Comparison of ENCODE assay signal across 9 cellular contexts in the genomic region with DNA sequence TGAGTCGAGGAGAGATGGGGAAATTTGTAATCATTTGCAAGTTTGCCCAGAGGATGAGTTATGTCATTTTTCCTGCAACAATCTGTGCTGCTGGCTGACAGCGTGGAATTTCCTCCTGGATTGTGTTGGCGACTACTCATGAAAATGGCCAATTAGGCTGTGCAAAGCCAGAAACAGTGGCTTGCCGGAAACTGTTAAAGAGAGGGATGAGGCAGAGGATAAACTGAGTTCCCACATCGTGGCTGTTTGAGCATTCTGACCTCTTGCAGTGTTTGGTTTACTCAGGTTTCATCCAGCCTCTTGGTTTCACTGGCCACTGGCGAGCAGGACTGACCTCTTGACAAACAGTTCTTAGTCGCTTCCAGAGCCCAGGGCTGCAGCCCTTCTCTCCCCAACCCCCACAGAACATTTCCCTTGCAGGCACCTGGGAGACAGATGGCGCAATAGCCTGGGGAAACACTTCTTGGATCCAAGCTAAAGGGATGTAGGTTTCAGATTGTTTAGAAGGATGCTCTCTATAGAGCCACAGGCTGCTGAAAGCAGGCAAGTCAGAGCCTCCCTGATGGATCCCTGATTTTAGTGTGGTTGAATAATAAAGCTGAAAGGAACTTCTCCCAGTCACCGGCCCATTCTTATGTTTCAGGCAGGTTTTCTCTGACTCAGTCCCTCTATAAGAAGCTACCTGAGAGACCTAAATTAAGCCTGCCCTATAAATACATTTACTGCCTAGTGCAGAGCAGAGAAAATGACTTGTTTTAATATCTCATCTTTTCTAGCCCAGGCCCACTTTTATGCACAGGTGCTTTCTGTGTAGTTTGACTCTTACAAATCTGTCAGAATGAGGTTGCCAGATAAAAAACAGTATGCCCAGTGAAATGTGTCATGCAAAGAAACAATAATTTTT.
DNase-seq lines count a peak whose midpoint lies in the region; ATAC-seq, FAIRE-seq and TF ChIP-seq lines count a peak whose summit lies in the region.
"Had no signal": no experiment of that assay in that cellular context is flagged by ENCODE, and none has a peak within 500 bp of the region (broad histone marks: within the 10 kb centered on the region; RNA-seq: fewer than 3 reads in every experiment).

No MANE protein-coding gene starts in this region.

- H3K4me3 Mint-ChIP-seq in activated T-cell treated with anti-CD3 and anti-CD28 coated beads, Interleukin-2, amount 50 U/mL, for 72 hours: no peak overlapping the region
- H3K4me3 Mint-ChIP-seq: dendritic cell treated with granulocyte-macrophage colony-stimulating factor and Interleukin-4, amounts not matched to agents 40 ng/mL and 50 ng/mL, for 4 days had no signal

- H3K4me3 ChIP-seq in RWPE2 (ENCODE audit: severe bottlenecking) (no peak overlapping the region), retinal pigment epithelial cell (ENCODE audit: low read length) (no peak overlapping the region)

- no peak overlapping the region for H3K27ac ChIP-seq in RWPE2 (ENCODE audit: poor library complexity, severe bottlenecking)

- TF ChIP-seq CTCF in RWPE2 (IDR thresholded peaks at IDR 0.05; ENCODE audit: poor library complexity, severe bottlenecking): peak; percentile 10
- peak; percentile 16 for TF ChIP-seq CTCF in retinal pigment epithelial cell (conservative IDR thresholded peaks at IDR 0.05; ENCODE audit: low read depth, low read length)

- no peaks in the 10 kb centered on the region for H3K9me3 ChIP-seq in RWPE2 (ENCODE audit: severe bottlenecking)

- H3K36me3 Mint-ChIP-seq in activated T-cell treated with anti-CD3 and anti-CD28 coated beads, Interleukin-2, amount 50 U/mL, for 72 hours (ENCODE audit: insufficient read depth in 2 of 2): peaks cover 0 to 3% of the 10 kb centered on the region in 2 donors

- TF ChIP-seq POLR2A in H54 (IDR thresholded peaks at IDR 0.05; ENCODE audit: low read depth, low read length): no peak

- H3K4me1 ChIP-seq in RWPE2 (ENCODE audit: insufficient read depth, poor library complexity, severe bottlenecking): no peaks in the 10 kb centered on the region

- H3K4me1 Mint-ChIP-seq in activated T-cell treated with anti-CD3 and anti-CD28 coated beads, Interleukin-2, amount 50 U/mL, for 72 hours (ENCODE audit: low read depth): peaks cover 7% of the 10 kb centered on the region

- peaks cover 2 to 3% of the 10 kb centered on the region in 2 donors for H3K9me3 Mint-ChIP-seq in activated T-cell treated with anti-CD3 and anti-CD28 coated beads, Interleukin-2, amount 50 U/mL, for 72 hours

- no peaks in the 10 kb centered on the region for H3K36me3 ChIP-seq in RWPE2 (ENCODE audit: low read depth)

- H3K27me3 Mint-ChIP-seq in activated T-cell treated with anti-CD3 and anti-CD28 coated beads, Interleukin-2, amount 50 U/mL, for 72 hours (ENCODE audit: low read depth): peaks cover 47% of the 10 kb centered on the region

- FAIRE-seq in H54 (lab: Jason Lieb, UNC): peak; percentile 87

- no peak overlapping the region for H3K27ac Mint-ChIP-seq in activated T-cell treated with anti-CD3 and anti-CD28 coated beads, Interleukin-2, amount 50 U/mL, for 72 hours
- H3K27ac Mint-ChIP-seq: dendritic cell treated with granulocyte-macrophage colony-stimulating factor and Interleukin-4, amounts not matched to agents 40 ng/mL and 50 ng/mL, for 4 days had no signal

- intact Hi-C loops in Right ventricle myocardium superior (cut with DNase I): no loop called here

- ATAC-seq in RWPE2 (ENCODE audit: low read depth) (peak; percentile 41), Right ventricle myocardium superior (ENCODE audit: poor library complexity) (peak; percentile 79), HG03439 (IDR thresholded peaks at IDR 0.05; ENCODE audit: unreplicated experiment) (no peak)
- ATAC-seq in activated T-cell treated with anti-CD3 and anti-CD28 coated beads, Interleukin-2, amount 50 U/mL, for 72 hours (replicated peaks in 1 of 2): no peak

- H3K27me3 ChIP-seq in RWPE2 (ENCODE audit: insufficient read depth, poor library complexity, severe bottlenecking): no peaks in the 10 kb centered on the region

- DNase-seq in H54 (ENCODE audit: insufficient read length, low spot score) (peak; percentile 30), RWPE2 (ENCODE audit: low spot score) (no peak), Right ventricle myocardium superior (no peak), retinal pigment epithelial cell (ENCODE audit: low read depth) (no peak), UCSD-AML1 (lab: John Stamatoyannopoulos, UW; ENCODE audit: unreplicated experiment) (no peak)
- no peak for DNase-seq in stimulated activated naive CD4-positive, alpha-beta T cell treated with Interleukin-2 at 50 U/mL for 16 hours (lab: John Stamatoyannopoulos, UW)
- no peak for DNase-seq in activated T-cell treated with anti-CD3 and anti-CD28 coated beads, Interleukin-2, amount 50 U/mL, for 72 hours

Comparison
In these comparisons a context has a peak if more than half of its experiments do, and no peak if none do; other contexts are left out.
1. ATAC-seq: peak in RWPE2 (single experiment) and Right ventricle myocardium superior (single experiment); none in HG03439 (single experiment) and activated T-cell treated with anti-CD3 and anti-CD28 coated beads, Interleukin-2, amount 50 U/mL, for 72 hours (0 of 2).